In the genomic region with DNA sequence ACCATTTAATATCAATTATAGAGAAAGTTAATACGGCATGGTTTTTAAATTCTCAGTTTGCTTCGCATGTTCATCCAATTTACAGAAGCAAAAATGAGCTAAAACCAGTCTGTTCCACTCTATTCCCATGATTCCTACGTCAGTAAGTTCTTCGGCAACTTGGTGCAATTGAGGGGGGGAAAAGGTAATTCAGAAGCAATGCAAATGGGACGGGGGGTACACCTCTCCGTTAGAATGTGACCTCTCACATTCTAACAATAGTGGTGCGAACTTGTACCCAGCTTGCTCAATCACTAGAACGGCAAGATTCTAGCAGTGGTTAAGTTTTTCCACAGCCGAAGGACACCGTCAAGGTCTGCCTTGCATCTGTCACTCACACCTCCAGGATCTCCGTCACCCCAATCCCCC, we compare ENCODE assay signal across 8 cellular contexts. TPM values are rescaled to one million over a fixed set of nuclear protein-coding genes. Genes with fewer than 3 reads are reported as not detected.
A peak's percentile ranks its signal among the peaks of the same experiment; 100 is the strongest.
DNase-seq lines count a peak whose midpoint lies in the region; ATAC-seq, FAIRE-seq and TF ChIP-seq lines count a peak whose summit lies in the region.

No MANE protein-coding gene starts in this region.

- H3K9me3 ChIP-seq in CD8-positive, alpha-beta T cell (ENCODE audit: low read length): no peaks in the 10 kb centered on the region
- H3K9me3 ChIP-seq in ascending aorta: no peaks in the 10 kb centered on the region
- no peaks in the 10 kb centered on the region for H3K9me3 ChIP-seq in iPS-20b (ENCODE audit: insufficient read depth, low read depth, low read length)

- no peaks in the 10 kb centered on the region for H3K36me3 ChIP-seq in CD8-positive, alpha-beta T cell (ENCODE audit: insufficient read depth, low read length)
- H3K36me3 ChIP-seq in ascending aorta: no peaks in the 10 kb centered on the region
- peaks cover 11% of the 10 kb centered on the region; the same call in 1 of the 2 replicates for H3K36me3 ChIP-seq in iPS-20b (ENCODE audit: insufficient read depth, low read depth, low read length)

- H3K4me1 ChIP-seq in CD8-positive, alpha-beta T cell (ENCODE audit: insufficient read depth, low read length): peaks cover 17% of the 10 kb centered on the region
- H3K4me1 ChIP-seq in ascending aorta (peaks cover 0 to 6% of the 10 kb centered on the region in 2 donors), iPS-20b (ENCODE audit: insufficient read depth, low read length) (peaks cover 6% of the 10 kb centered on the region; the same call in 1 of the 2 replicates)

- H3K4me3 ChIP-seq in CD8-positive, alpha-beta T cell (ENCODE audit: low read depth, low read length): peak overlapping the region; percentile 89
- peak overlapping the region; percentile 86 to 88 for H3K4me3 ChIP-seq in ascending aorta
- H3K4me3 ChIP-seq in iPS-20b (ENCODE audit: low read length): peak overlapping the region; percentile 96

- no peak for ATAC-seq in CD8-positive, alpha-beta T cell
- ATAC-seq in stimulated activated naive CD8-positive, alpha-beta T cell treated with anti-CD3 and anti-CD28 coated beads, Interleukin-15, amount 100 ng/mL, for 72 hours: no peak

- peaks cover 15% of the 10 kb centered on the region for H3K36me3 Mint-ChIP-seq in CD8-positive, alpha-beta T cell
- peaks cover 6% of the 10 kb centered on the region for H3K36me3 Mint-ChIP-seq in IgD-negative memory B cell

- intact Hi-C loops in CD8-positive, alpha-beta T cell (cut with DNase I, micrococcal nuclease): loop anchor here (1.0 to 5.0 kb wide), 5 partner anchors 25 to 1742 kb away; a partner anchor contains a TSS
- intact Hi-C loops in ascending aorta (cut with DNase I): no loop called here

- H3K27ac Mint-ChIP-seq in CD8-positive, alpha-beta T cell: peak overlapping the region; percentile 90
- H3K27ac Mint-ChIP-seq in IgD-negative memory B cell: peak overlapping the region in 2 of 3 donors; percentile 91 to 97
- peak overlapping the region; percentile 77 to 85 for H3K27ac Mint-ChIP-seq in stimulated activated naive CD8-positive, alpha-beta T cell treated with anti-CD3 and anti-CD28 coated beads, Interleukin-15, amount 100 ng/mL, for 72 hours

- H3K27ac ChIP-seq in CD8-positive, alpha-beta T cell (ENCODE audit: low read depth, low read length): peak overlapping the region; percentile 78
- H3K27ac ChIP-seq in ascending aorta: peak overlapping the region in 1 of 2 donors; percentile 71
- no peak overlapping the region for H3K27ac ChIP-seq in iPS-20b (ENCODE audit: low read length)

- POLR2A ChIA-PET in CD8-positive, alpha-beta T cell (lab: Charles Lee): interaction anchor here (1.5 to 1.9 kb wide), 3 partner anchors 76 to 296 kb away, joined by 3 to 6 read pairs (median 5); a partner anchor contains a TSS

- H3K4me1 Mint-ChIP-seq in CD8-positive, alpha-beta T cell (ENCODE audit: low read depth): peaks cover 27% of the 10 kb centered on the region
- peaks cover 11 to 22% (median 12%) of the 10 kb centered on the region in 3 donors for H3K4me1 Mint-ChIP-seq in IgD-negative memory B cell
- peaks cover 30% of the 10 kb centered on the region for H3K4me1 Mint-ChIP-seq in stimulated activated naive CD8-positive, alpha-beta T cell treated with anti-CD3 and anti-CD28 coated beads, Interleukin-15, amount 100 ng/mL, for 72 hours

- FAIRE-seq in GM19239 (lab: Jason Lieb, UNC): no peak

- DNase-seq in CD8-positive, alpha-beta T cell: no peak
- DNase-seq in ascending aorta (ENCODE audit: low spot score in 2 of 2): no peak
- DNase-seq in stimulated activated naive CD8-positive, alpha-beta T cell treated with anti-CD3 and anti-CD28 coated beads, Interleukin-15, amount 100 ng/mL, for 72 hours: no peak
- DNase-seq in activated effector memory CD4-positive, alpha-beta T cell treated with anti-CD3 and anti-CD28 coated beads, Interleukin-2, amount 50 U/mL, for 16 hours: no peak
- no peak for DNase-seq in NCI-H774 (lab: John Stamatoyannopoulos, UW)
- no peak for DNase-seq in GM19239 (ENCODE audit: insufficient read length, low spot score)

- H3K9me3 Mint-ChIP-seq in CD8-positive, alpha-beta T cell: no peaks in the 10 kb centered on the region
- H3K9me3 Mint-ChIP-seq in IgD-negative memory B cell: no peaks in the 10 kb centered on the region
- no peaks in the 10 kb centered on the region for H3K9me3 Mint-ChIP-seq in stimulated activated naive CD8-positive, alpha-beta T cell treated with anti-CD3 and anti-CD28 coated beads, Interleukin-15, amount 100 ng/mL, for 72 hours

- CTCF ChIA-PET in CD8-positive, alpha-beta T cell (lab: Charles Lee): no interaction called here

- TF ChIP-seq CTCF in CD8-positive, alpha-beta T cell (IDR thresholded peaks at IDR 0.05): no peak
- no peak for TF ChIP-seq CTCF in ascending aorta (IDR thresholded peaks at IDR 0.05)

- H3K4me3 Mint-ChIP-seq in CD8-positive, alpha-beta T cell: peak overlapping the region; percentile 90
- peak overlapping the region; percentile 87 to 96 (median 94) for H3K4me3 Mint-ChIP-seq in IgD-negative memory B cell
- H3K4me3 Mint-ChIP-seq in stimulated activated naive CD8-positive, alpha-beta T cell treated with anti-CD3 and anti-CD28 coated beads, Interleukin-15, amount 100 ng/mL, for 72 hours: peak overlapping the region; percentile 91 to 95

- H3K9ac ChIP-seq in iPS-20b (ENCODE audit: low read depth, low read length): peak overlapping the region; percentile 85; the same call in 1 of the 2 replicates

- H3K27me3 ChIP-seq in CD8-positive, alpha-beta T cell (ENCODE audit: insufficient read depth, low read length): no peaks in the 10 kb centered on the region
- H3K27me3 ChIP-seq in ascending aorta (no peaks in the 10 kb centered on the region), iPS-20b (ENCODE audit: insufficient read depth, low read length) (peaks cover 5% of the 10 kb centered on the region; the same call in 1 of the 2 replicates)

- no peaks in the 10 kb centered on the region for H3K27me3 Mint-ChIP-seq in CD8-positive, alpha-beta T cell (ENCODE audit: low read depth)
- H3K27me3 Mint-ChIP-seq in IgD-negative memory B cell: peaks cover 4% of the 10 kb centered on the region
- H3K27me3 Mint-ChIP-seq in stimulated activated naive CD8-positive, alpha-beta T cell treated with anti-CD3 and anti-CD28 coated beads, Interleukin-15, amount 100 ng/mL, for 72 hours: no peaks in the 10 kb centered on the region

RNA-seq across cellular contexts. Expression of a gene that starts 0.7 kb away (rescaled TPM):
- total RNA-seq in CD8-positive, alpha-beta T cell: 10 to 100 TPM in 1 of 2 experiments, 1 to 10 TPM in 1; 7.8 to 10.2 TPM
- 32.8 TPM for polyA plus RNA-seq in IgD-negative memory B cell
- 8.9 TPM for total RNA-seq in ascending aorta

RNA-seq across cellular contexts. Expression of a gene that starts 25.9 kb away (rescaled TPM):
- total RNA-seq in CD8-positive, alpha-beta T cell: 1 to 10 TPM; 3.4 to 6.7 TPM
- polyA plus RNA-seq in IgD-negative memory B cell: 21.8 TPM
- not detected for total RNA-seq in ascending aorta
